8 cellular contexts compared by ENCODE assay signal in the genomic region with DNA sequence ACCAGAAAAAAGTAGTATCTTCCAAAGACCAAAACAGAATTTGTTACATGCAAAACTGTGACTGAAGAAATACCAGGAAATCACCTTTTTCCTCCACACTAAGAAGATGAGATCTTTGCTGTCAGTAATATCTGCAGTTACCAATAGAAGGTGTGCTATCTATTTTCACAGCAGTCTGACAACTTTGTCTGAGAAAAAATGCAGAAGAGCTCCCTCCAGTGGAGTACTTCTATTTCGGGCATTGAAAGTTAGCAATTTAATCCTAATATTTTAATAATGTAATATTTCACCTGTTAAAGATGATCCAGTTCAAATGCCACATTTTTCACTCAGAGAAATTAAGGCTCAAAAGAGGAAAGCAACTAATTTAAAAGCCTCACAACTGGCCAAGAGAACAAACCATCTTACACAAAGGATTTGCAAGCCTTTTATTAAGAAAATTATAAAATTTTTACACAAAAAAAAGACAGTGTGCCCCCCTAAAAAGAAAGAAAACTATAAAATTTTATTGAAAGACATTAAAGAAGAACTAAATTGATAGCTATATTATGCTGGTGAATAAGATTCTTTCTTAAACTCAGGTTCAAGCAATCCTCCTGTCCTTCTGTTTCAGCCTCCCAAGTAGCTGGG. TPM values are rescaled to one million over a fixed set of nuclear protein-coding genes. Genes with fewer than 3 reads are reported as not detected.
A peak's percentile ranks its signal among the peaks of the same experiment; 100 is the strongest.
DNase-seq lines count a peak whose midpoint lies in the region; ATAC-seq and TF ChIP-seq lines count a peak whose summit lies in the region.

No MANE protein-coding gene starts in this region.

- H3K36me3 ChIP-seq in transverse colon = no peaks in the 10 kb centered on the region
- no peaks in the 10 kb centered on the region for H3K36me3 ChIP-seq in CD8-positive, alpha-beta memory T cell (ENCODE audit: insufficient read depth, low read length)

- in situ Hi-C loops in GM13977 (cut with MboI; ENCODE audit: low pct_unique_long_range_greater_than_20kb, low sequenced_read_pairs, unreplicated experiment) (no loop called here), transverse colon (cut with MboI; ENCODE audit: low pct_ligation_motif_present in 1 of 4, low pct_unique_long_range_greater_than_20kb in 1 of 4, low sequenced_read_pairs in 3 of 4) (no loop called here)

- no peak overlapping the region for H3K27ac Mint-ChIP-seq in CD8-positive, alpha-beta memory T cell
- no peak overlapping the region for H3K27ac Mint-ChIP-seq in activated naive CD8-positive, alpha-beta T cell treated with anti-CD3 and anti-CD28 coated beads for 36 hours

- H3K9me3 ChIP-seq in transverse colon = no peaks in the 10 kb centered on the region
- no peaks in the 10 kb centered on the region for H3K9me3 ChIP-seq in CD8-positive, alpha-beta memory T cell (ENCODE audit: low read length)

- H3K9me3 Mint-ChIP-seq in CD8-positive, alpha-beta memory T cell = peaks cover 0 to 5% (median 0%) of the 10 kb centered on the region in 5 donors
- H3K9me3 Mint-ChIP-seq in activated naive CD8-positive, alpha-beta T cell treated with anti-CD3 and anti-CD28 coated beads for 36 hours = peaks cover 8% of the 10 kb centered on the region

- no peaks in the 10 kb centered on the region for H3K36me3 Mint-ChIP-seq in CD8-positive, alpha-beta memory T cell
- no peaks in the 10 kb centered on the region for H3K36me3 Mint-ChIP-seq in activated naive CD8-positive, alpha-beta T cell treated with anti-CD3 and anti-CD28 coated beads for 36 hours

- no peaks in the 10 kb centered on the region for H3K4me1 Mint-ChIP-seq in CD8-positive, alpha-beta memory T cell
- no peaks in the 10 kb centered on the region for H3K4me1 Mint-ChIP-seq in activated naive CD8-positive, alpha-beta T cell treated with anti-CD3 and anti-CD28 coated beads for 36 hours

- peaks cover 4% of the 10 kb centered on the region for H3K4me1 ChIP-seq in foreskin keratinocyte
- no peaks in the 10 kb centered on the region for H3K4me1 ChIP-seq in transverse colon
- no peaks in the 10 kb centered on the region for H3K4me1 ChIP-seq in CD8-positive, alpha-beta memory T cell (ENCODE audit: insufficient read depth, low read length)

- no peak for TF ChIP-seq EP300 in transverse colon (IDR thresholded peaks at IDR 0.05; ENCODE audit: low read depth)

- peak; percentile 21 for DNase-seq in AG08396 (ENCODE audit: low spot score)
- peak; percentile 44 for DNase-seq in GM13977 (ENCODE audit: low spot score)
- peak; percentile 36 for DNase-seq in RPMI7951 (ENCODE audit: low read depth)
- peak in 1 of 2 donors; percentile 51 for DNase-seq in foreskin keratinocyte
- DNase-seq in transverse colon = no peak
- DNase-seq in CD8-positive, alpha-beta memory T cell = no peak
- DNase-seq in activated naive CD8-positive, alpha-beta T cell treated with anti-CD3 and anti-CD28 coated beads for 36 hours = no peak

- H3K4me3 ChIP-seq in transverse colon = no peak overlapping the region
- no peak overlapping the region for H3K4me3 ChIP-seq in CD8-positive, alpha-beta memory T cell (ENCODE audit: low read length)

- intact Hi-C loops in transverse colon (cut with DNase I; ENCODE audit: low total_unique reads) = loop anchor here (5.0 kb wide), 1 partner anchor 837 kb away; no protein-coding TSS in a partner anchor

- H3K27ac ChIP-seq in foreskin keratinocyte (no peak overlapping the region), transverse colon (no peak overlapping the region)
- no peak overlapping the region for H3K27ac ChIP-seq in CD8-positive, alpha-beta memory T cell (ENCODE audit: low read depth, low read length)

- POLR2A ChIA-PET in CD8-positive, alpha-beta memory T cell (lab: Charles Lee) = no interaction called here

- no peaks in the 10 kb centered on the region for H3K27me3 Mint-ChIP-seq in CD8-positive, alpha-beta memory T cell
- no peaks in the 10 kb centered on the region for H3K27me3 Mint-ChIP-seq in activated naive CD8-positive, alpha-beta T cell treated with anti-CD3 and anti-CD28 coated beads for 36 hours

- no peak for TF ChIP-seq POLR2A in transverse colon (IDR thresholded peaks at IDR 0.05)

- H3K4me3 Mint-ChIP-seq in CD8-positive, alpha-beta memory T cell = no peak overlapping the region
- H3K4me3 Mint-ChIP-seq in activated naive CD8-positive, alpha-beta T cell treated with anti-CD3 and anti-CD28 coated beads for 36 hours = no peak overlapping the region

- CTCF ChIA-PET in CD8-positive, alpha-beta memory T cell (lab: Charles Lee) = interaction anchor here (0.8 kb wide), 1 partner anchor 11 kb away, joined by 3 read pairs; no protein-coding TSS in a partner anchor

- ATAC-seq in HG03108 (IDR thresholded peaks at IDR 0.05; ENCODE audit: unreplicated experiment) = peak; percentile 67
- ATAC-seq in foreskin keratinocyte = peak; percentile 70

- WGBS in transverse colon (ENCODE audit: low coverage in 1 of 2), 2 donors = 0 to 10% methylated on average over 1 of the region's 1 CpG

- H3K27me3 ChIP-seq in foreskin keratinocyte (no peaks in the 10 kb centered on the region), transverse colon (no peaks in the 10 kb centered on the region)
- no peaks in the 10 kb centered on the region for H3K27me3 ChIP-seq in CD8-positive, alpha-beta memory T cell (ENCODE audit: insufficient read depth, low read length, poor library complexity, severe bottlenecking)

- peak; percentile 63 for TF ChIP-seq CTCF in GM13977 (IDR thresholded peaks at IDR 0.05; ENCODE audit: extremely low read depth, insufficient read depth, missing control alignments)
- TF ChIP-seq CTCF in foreskin keratinocyte (conservative IDR thresholded peaks at IDR 0.05) = peak; percentile 90
- peak; percentile 32 to 48 (median 45) for TF ChIP-seq CTCF in transverse colon (IDR thresholded peaks at IDR 0.05)

RNA-seq across cellular contexts. Expression of gene DEPDC1B, which starts 50.6 kb away (rescaled TPM):
- 24.0 and 28.5 TPM in 2 replicates for total RNA-seq in RPMI7951 (2014; rRNA removed; shearing (Covaris generic))
- 28.7 and 33.4 TPM in 2 replicates for total RNA-seq in foreskin keratinocyte
- polyA plus RNA-seq in foreskin keratinocyte = 13.2 and 17.6 TPM in 2 replicates
- total RNA-seq in transverse colon = 1 to 10 TPM in 3 of 4 donors, not detected in 1; 2.7 to 3.2 (median 2.9) TPM
- 10 to 100 TPM; 11.3 to 14.7 TPM for total RNA-seq in CD8-positive, alpha-beta memory T cell
- polyA plus RNA-seq in CD8-positive, alpha-beta memory T cell = 0.85 TPM
- 10 to 100 TPM; 23.6 to 25.5 TPM for total RNA-seq in activated naive CD8-positive, alpha-beta T cell treated with anti-CD3 and anti-CD28 coated beads for 36 hours

Comparison
In these comparisons a context has a peak if more than half of its experiments do, and no peak if none do; other contexts are left out.
1. DNase-seq: peak in AG08396 (single experiment), GM13977 (single experiment) and RPMI7951 (single experiment); none in transverse colon (single experiment), CD8-positive, alpha-beta memory T cell (0 of 5) and activated naive CD8-positive, alpha-beta T cell treated with anti-CD3 and anti-CD28 coated beads for 36 hours (single experiment).
2. Peak in every context shown above with its lines, with median percentiles within 50 percentile points of each other: CTCF ChIP-seq.